Comparison of ENCODE assay signal across 9 cellular contexts in genomic region chr10:110398419-110399162, GRCh38.
A peak's percentile ranks its signal among the peaks of the same experiment; 100 is the strongest.
DNase-seq lines count a peak whose midpoint lies in the region; ATAC-seq, FAIRE-seq and TF ChIP-seq lines count a peak whose summit lies in the region.
"Had no signal": no experiment of that assay in that cellular context is flagged by ENCODE, and none has a peak within 500 bp of the region (broad histone marks: within the 10 kb centered on the region; RNA-seq: fewer than 3 reads in every experiment).

No MANE protein-coding gene starts in this region.

- WGBS in upper lobe of left lung, 2 donors, result 53 to 54% methylated on average over 9 of the region's 9 CpGs
- WGBS in neuronal stem cell (ENCODE audit: extremely low coverage in 2 of 2, insufficient read length in 2 of 2, insufficient replicate concordance in 1 of 2), 2 donors, result no CpG with 5 or more reads among the region's 9 CpGs

- peaks cover 36% of the 10 kb centered on the region for H3K4me1 Mint-ChIP-seq in activated CD4-positive, alpha-beta memory T cell treated with anti-CD3 and anti-CD28 coated beads for 36 hours (ENCODE audit: low read depth)
- H3K4me1 Mint-ChIP-seq in activated CD4-positive, alpha-beta memory T cell treated with anti-CD3 and anti-CD28 coated beads, Interleukin-2, amount 10 ng/mL, durations not matched to agents 7 days and 5 days, result peaks cover 62% of the 10 kb centered on the region

- no peak overlapping the region for H3K4ac ChIP-seq in neuronal stem cell (ENCODE audit: low read length)

- H2BK12ac ChIP-seq in neuronal stem cell (ENCODE audit: low read length), result no peak overlapping the region

- no peak overlapping the region for H2AFZ ChIP-seq in neuronal stem cell (ENCODE audit: low read length)

- no peak overlapping the region for H4K91ac ChIP-seq in neuronal stem cell (ENCODE audit: low read depth, low read length, poor library complexity)

- H2BK5ac ChIP-seq in neuronal stem cell (ENCODE audit: low read length), result no peak overlapping the region

- H3K27ac ChIP-seq in kidney (ENCODE audit: low read depth in 2 of 2, low read length in 2 of 2) (peak overlapping the region; percentile 20 to 76), upper lobe of left lung (peak overlapping the region in 3 of 4 donors; percentile 58 to 61 (median 59)), neuronal stem cell (replicated peaks; ENCODE audit: low read length) (no peak overlapping the region)

- H3K36me3 Mint-ChIP-seq in activated CD4-positive, alpha-beta memory T cell treated with anti-CD3 and anti-CD28 coated beads for 36 hours, result no peaks in the 10 kb centered on the region
- H3K36me3 Mint-ChIP-seq in activated CD4-positive, alpha-beta memory T cell treated with anti-CD3 and anti-CD28 coated beads, Interleukin-2, amount 10 ng/mL, durations not matched to agents 7 days and 5 days (ENCODE audit: low read depth), result no peaks in the 10 kb centered on the region

- DNase-seq in activated CD4-positive, alpha-beta memory T cell treated with anti-CD3 and anti-CD28 coated beads for 36 hours, result peak; percentile 48
- no peak for DNase-seq in activated CD4-positive, alpha-beta memory T cell treated with anti-CD3 and anti-CD28 coated beads, Interleukin-2, amount 10 ng/mL, durations not matched to agents 7 days and 5 days
- DNase-seq in astrocyte of the hippocampus (ENCODE audit: low read depth, low spot score), result peak; percentile 95
- DNase-seq in kidney, result peak; percentile 95
- peak in 1 of 2 donors; percentile 80 for DNase-seq in upper lobe of left lung
- no peak for DNase-seq in neuronal stem cell (ENCODE audit: low spot score)
- no peak for DNase-seq in NCI-H2196 (lab: John Stamatoyannopoulos, UW; ENCODE audit: unreplicated experiment)
- DNase-seq: COR-L47 had no signal

- no peak overlapping the region for H2BK15ac ChIP-seq in neuronal stem cell (ENCODE audit: low read length)

- CTCF ChIA-PET in activated CD4-positive, alpha-beta memory T cell treated with anti-CD3 and anti-CD28 coated beads for 36 hours (lab: Charles Lee), result no interaction called here
- CTCF ChIA-PET in activated CD4-positive, alpha-beta memory T cell treated with anti-CD3 and anti-CD28 coated beads, Interleukin-2, amount 10 ng/mL, durations not matched to agents 7 days and 5 days (lab: Charles Lee), result interaction anchor here (0.6 kb wide), 1 partner anchor 11 kb away, joined by 4 read pairs; no protein-coding TSS in a partner anchor

- no peak overlapping the region for H3K27ac Mint-ChIP-seq in activated CD4-positive, alpha-beta memory T cell treated with anti-CD3 and anti-CD28 coated beads for 36 hours
- H3K27ac Mint-ChIP-seq in activated CD4-positive, alpha-beta memory T cell treated with anti-CD3 and anti-CD28 coated beads, Interleukin-2, amount 10 ng/mL, durations not matched to agents 7 days and 5 days, result no peak overlapping the region

- intact Hi-C loops in activated CD4-positive, alpha-beta memory T cell treated with anti-CD3 and anti-CD28 coated beads for 36 hours (cut with micrococcal nuclease), result no loop called here
- intact Hi-C loops in kidney (cut with DNase I), result no loop called here

- H3K27me3 ChIP-seq in upper lobe of left lung, result no peaks in the 10 kb centered on the region
- H3K27me3 ChIP-seq in neuronal stem cell (ENCODE audit: control insufficient read depth in 3 of 3, insufficient read depth in 3 of 3, low read depth in 1 of 3, low read length in 3 of 3), result no peaks in the 10 kb centered on the region

- H2AK5ac ChIP-seq in neuronal stem cell (ENCODE audit: low read depth, low read length), result no peak overlapping the region

- no peak overlapping the region for H3K4me3 Mint-ChIP-seq in activated CD4-positive, alpha-beta memory T cell treated with anti-CD3 and anti-CD28 coated beads for 36 hours
- H3K4me3 Mint-ChIP-seq in activated CD4-positive, alpha-beta memory T cell treated with anti-CD3 and anti-CD28 coated beads, Interleukin-2, amount 10 ng/mL, durations not matched to agents 7 days and 5 days, result no peak overlapping the region

- no peak overlapping the region for H3K4me2 ChIP-seq in neuronal stem cell (ENCODE audit: insufficient read depth, low read length, poor library complexity, severe bottlenecking)

- peak in 2 of 4 donors; percentile 43 to 44 for TF ChIP-seq EP300 in upper lobe of left lung (IDR thresholded peaks at IDR 0.05)

- no peaks in the 10 kb centered on the region for H3K36me3 ChIP-seq in kidney (ENCODE audit: control insufficient read depth in 1 of 2, insufficient read depth in 2 of 2, low read length in 2 of 2)
- H3K36me3 ChIP-seq in upper lobe of left lung, result no peaks in the 10 kb centered on the region
- H3K36me3 ChIP-seq in neuronal stem cell (replicated peaks in 1 of 2; ENCODE audit: control insufficient read depth in 2 of 2, insufficient read depth in 2 of 2, low read length in 2 of 2), result no peaks in the 10 kb centered on the region

- H3K4me3 ChIP-seq in kidney (ENCODE audit: low read length in 2 of 2) (no peak overlapping the region), upper lobe of left lung (no peak overlapping the region), neuronal stem cell (ENCODE audit: low read length in 2 of 2) (no peak overlapping the region)

- POLR2A ChIA-PET in activated CD4-positive, alpha-beta memory T cell treated with anti-CD3 and anti-CD28 coated beads for 36 hours (lab: Charles Lee), result no interaction called here
- POLR2A ChIA-PET in activated CD4-positive, alpha-beta memory T cell treated with anti-CD3 and anti-CD28 coated beads, Interleukin-2, amount 10 ng/mL, durations not matched to agents 7 days and 5 days (lab: Charles Lee), result no interaction called here

- H3K9me3 Mint-ChIP-seq in activated CD4-positive, alpha-beta memory T cell treated with anti-CD3 and anti-CD28 coated beads for 36 hours, result no peaks in the 10 kb centered on the region
- peaks cover 2% of the 10 kb centered on the region for H3K9me3 Mint-ChIP-seq in activated CD4-positive, alpha-beta memory T cell treated with anti-CD3 and anti-CD28 coated beads, Interleukin-2, amount 10 ng/mL, durations not matched to agents 7 days and 5 days

- H3K9me3 ChIP-seq in kidney (ENCODE audit: control insufficient read depth in 1 of 2, low read length in 2 of 2) (no peaks in the 10 kb centered on the region), upper lobe of left lung (no peaks in the 10 kb centered on the region), neuronal stem cell (replicated peaks in 1 of 2; ENCODE audit: control insufficient read depth in 2 of 2, insufficient read depth in 1 of 2, low read depth in 1 of 2, low read length in 2 of 2) (no peaks in the 10 kb centered on the region)

- peaks cover 15 to 21% of the 10 kb centered on the region in 2 donors for H3K4me1 ChIP-seq in kidney (ENCODE audit: control insufficient read depth in 1 of 2, insufficient read depth in 1 of 2, low read depth in 1 of 2, low read length in 2 of 2)
- H3K4me1 ChIP-seq in upper lobe of left lung, result peaks cover 15 to 24% (median 20%) of the 10 kb centered on the region in 4 donors
- peaks cover 2 to 7% of the 10 kb centered on the region in 2 donors for H3K4me1 ChIP-seq in neuronal stem cell (ENCODE audit: control insufficient read depth in 2 of 2, insufficient read depth in 1 of 2, low read depth in 1 of 2, low read length in 2 of 2)

- ATAC-seq in upper lobe of left lung (ENCODE audit: low FRiP score in 2 of 2) (peak; percentile 76 to 82), HG03045 (IDR thresholded peaks at IDR 0.05; ENCODE audit: unreplicated experiment) (no peak)

- FAIRE-seq in kidney (lab: Jason Lieb, UNC), result no peak

- no peaks in the 10 kb centered on the region for H3K27me3 Mint-ChIP-seq in activated CD4-positive, alpha-beta memory T cell treated with anti-CD3 and anti-CD28 coated beads for 36 hours
- H3K27me3 Mint-ChIP-seq in activated CD4-positive, alpha-beta memory T cell treated with anti-CD3 and anti-CD28 coated beads, Interleukin-2, amount 10 ng/mL, durations not matched to agents 7 days and 5 days, result no peaks in the 10 kb centered on the region

- H3K14ac ChIP-seq in neuronal stem cell (ENCODE audit: low read length), result no peak overlapping the region

- TF ChIP-seq POLR2A in upper lobe of left lung (IDR thresholded peaks at IDR 0.05), result no peak

- H3K79me1 ChIP-seq in neuronal stem cell (ENCODE audit: low read depth, low read length), result no peaks in the 10 kb centered on the region

- H3K18ac ChIP-seq in neuronal stem cell (ENCODE audit: low read length), result no peak overlapping the region

- TF ChIP-seq CTCF in kidney (IDR thresholded peaks at IDR 0.05; ENCODE audit: borderline replicate concordance, extremely low read depth, insufficient read depth), result no peak
- TF ChIP-seq CTCF in upper lobe of left lung (IDR thresholded peaks at IDR 0.05), result no peak

- no peak overlapping the region for H3K23ac ChIP-seq in neuronal stem cell (ENCODE audit: low read depth, low read length, poor library complexity)

- H3K9ac ChIP-seq in kidney (ENCODE audit: low read length in 2 of 2) (peak overlapping the region in 1 of 2 donors; percentile 1), neuronal stem cell (ENCODE audit: low read depth, low read length, poor library complexity) (no peak overlapping the region)

- no peak overlapping the region for H2BK120ac ChIP-seq in neuronal stem cell (ENCODE audit: low read depth, low read length)

- no peak overlapping the region for H4K8ac ChIP-seq in neuronal stem cell (ENCODE audit: low read depth, low read length)

Comparison
In these comparisons a context has a peak if more than half of its experiments do, and no peak if none do; other contexts are left out.
1. DNase-seq: peak in activated CD4-positive, alpha-beta memory T cell treated with anti-CD3 and anti-CD28 coated beads for 36 hours (single experiment), astrocyte of the hippocampus (single experiment) and kidney (single experiment); none in activated CD4-positive, alpha-beta memory T cell treated with anti-CD3 and anti-CD28 coated beads, Interleukin-2, amount 10 ng/mL, durations not matched to agents 7 days and 5 days (single experiment), neuronal stem cell (single experiment) and NCI-H2196 (single experiment).